In genomic region chr7:1823376-1824150, GRCh38 we compare ENCODE assay signal across 19 cellular contexts.
"Had no signal": no experiment of that assay in that cellular context is flagged by ENCODE, and none has a peak within 500 bp of the region (broad histone marks: within the 10 kb centered on the region; RNA-seq: fewer than 3 reads in every experiment).

No MANE protein-coding gene starts in this region.

- H3K4me1 ChIP-seq: right atrium auricular region had no signal

- H3K4me3 ChIP-seq: right atrium auricular region, skin epidermis had no signal

- H3K4me3 Mint-ChIP-seq: activated naive CD8-positive, alpha-beta T cell treated with anti-CD3 and anti-CD28 coated beads for 36 hours; brain; memory B cell had no signal

- H3K27ac Mint-ChIP-seq: activated T-helper 2 cell treated with anti-CD3 and anti-CD28 coated beads, Interferon-gamma antibody, Interleukin-2, Interleukin-4, amounts not matched to agents 10 μg/mL and 5 μg/mL and 100 μg/mL, durations not matched to agents 14 hours and 24 hours and 36 hours; brain; memory B cell had no signal

- H3K27me3 Mint-ChIP-seq: activated naive CD8-positive, alpha-beta T cell treated with anti-CD3 and anti-CD28 coated beads for 36 hours; brain; central memory CD8-positive, alpha-beta T cell; memory B cell; naive thymus-derived CD8-positive, alpha-beta T cell had no signal

- H3K27me3 ChIP-seq: right atrium auricular region had no signal

- ATAC-seq: left lobe of liver had no signal

- H3K36me3 ChIP-seq: neutrophil, right atrium auricular region had no signal

- H3K27ac ChIP-seq: epithelial cell of prostate, neutrophil, right atrium auricular region, skin epidermis had no signal

- DNase-seq: activated CD4-positive, CD25-positive, alpha-beta regulatory T cell; activated naive CD8-positive, alpha-beta T cell treated with anti-CD3 and anti-CD28 coated beads for 36 hours; amygdala; effector memory CD4-positive, alpha-beta T cell; stimulated activated CD4-positive, alpha-beta T cell treated with anti-CD3 and anti-CD28 coated beads, Interleukin-4, amount 100 ng/mL, for 24 hours; stimulated activated naive CD8-positive, alpha-beta T cell treated with anti-CD3 and anti-CD28 coated beads, Interleukin-15, Interleukin-2, amounts not matched to agents 100 U/mL and 50 U/mL, for 24 hours; T-helper 2 cell had no signal

- H3K9me3 ChIP-seq: neutrophil, right atrium auricular region had no signal

- FAIRE-seq: islet of Langerhans, TTC549 had no signal

- H3K9me3 Mint-ChIP-seq: central memory CD8-positive, alpha-beta T cell had no signal
